ENCODE assay signal across 36 cellular contexts in the genomic region with DNA sequence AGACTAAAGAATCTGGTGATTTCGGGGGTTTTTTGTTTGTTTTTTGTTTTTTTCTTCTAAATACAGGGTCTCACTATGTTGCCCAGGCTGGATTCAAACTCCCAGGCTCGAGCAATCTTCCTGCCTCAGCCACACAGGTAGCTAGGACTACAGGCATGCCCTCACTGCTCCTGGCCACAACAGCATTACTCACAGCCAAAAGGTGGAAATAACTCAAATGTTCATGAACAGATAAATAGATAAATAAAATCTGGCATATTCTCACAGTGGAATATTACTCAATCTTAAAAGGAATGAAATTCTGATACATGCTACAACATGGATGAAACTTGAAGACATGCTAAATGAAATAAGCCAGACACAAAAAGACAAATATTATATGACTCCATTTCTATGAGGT. TPM values are rescaled to one million over a fixed set of nuclear protein-coding genes. Genes with fewer than 3 reads are reported as not detected.
A peak's percentile ranks its signal among the peaks of the same experiment; 100 is the strongest.
DNase-seq lines count a peak whose midpoint lies in the region; FAIRE-seq and TF ChIP-seq lines count a peak whose summit lies in the region.
"Had no signal": no experiment of that assay in that cellular context is flagged by ENCODE, and none has a peak within 500 bp of the region (broad histone marks: within the 10 kb centered on the region; RNA-seq: fewer than 3 reads in every experiment).

No MANE protein-coding gene starts in this region.

- 50% methylated on average over 2 of the region's 2 CpGs for WGBS in mammary epithelial cell (ENCODE audit: low coverage, missing lambda C conversion rate)
- no CpG with 5 or more reads among the region's 2 CpGs for WGBS in trophoblast cell (ENCODE audit: extremely low coverage, insufficient coverage, insufficient read length)

- no peak overlapping the region for H2BK5ac ChIP-seq in trophoblast cell (ENCODE audit: low read depth, low read length, poor library complexity)

- H4K12ac ChIP-seq in trophoblast cell (ENCODE audit: low read depth, low read length): no peak overlapping the region

- POLR2A ChIA-PET in MCF 10A (lab: Yijun Ruan, JAX): no interaction called here

- H3K27ac ChIP-seq in mammary epithelial cell (ENCODE audit: insufficient read depth, low read depth, low read length): no peak overlapping the region
- no peak overlapping the region for H3K27ac ChIP-seq in trophoblast cell (ENCODE audit: low read depth, low read length)
- H3K27ac ChIP-seq in caudate nucleus (ENCODE audit: low read depth, low read length): no peak overlapping the region
- H3K27ac ChIP-seq: 22Rv1; A549; BLaER1; BLaER1 treated with 17β-estradiol and CSF1 and Interleukin-3, amounts not matched to agents 10 nM and 100 nM; C4-2B had no signal

- H3K4me2 ChIP-seq in mammary epithelial cell (ENCODE audit: insufficient read depth, low read depth, low read length) (no peak overlapping the region), trophoblast cell (ENCODE audit: low read length) (no peak overlapping the region)
- H3K4me2 ChIP-seq: A549; BLaER1; BLaER1 treated with 17β-estradiol and CSF1 and Interleukin-3, amounts not matched to agents 10 nM and 100 nM had no signal

- no peak overlapping the region for H3K9ac ChIP-seq in mammary epithelial cell (ENCODE audit: insufficient read depth, low read length)
- no peak overlapping the region for H3K9ac ChIP-seq in trophoblast cell (ENCODE audit: low read length)
- H3K9ac ChIP-seq: BLaER1; BLaER1 treated with 17β-estradiol and CSF1 and Interleukin-3, amounts not matched to agents 10 nM and 100 nM had no signal

- FAIRE-seq in H54 (lab: Jason Lieb, UNC): peak; percentile 61
- no peak for FAIRE-seq in bronchial epithelial cell (lab: Jason Lieb, UNC)
- FAIRE-seq: A549, D721Med had no signal

- no peak overlapping the region for H3K4me3 Mint-ChIP-seq in MCF 10A (ENCODE audit: unreplicated experiment)
- H3K4me3 Mint-ChIP-seq: B cell; CD14-positive monocyte; CD4-positive, alpha-beta memory T cell; CD4-positive, alpha-beta T cell; CD4-positive, CD25-positive, alpha-beta regulatory T cell; CD8-positive, alpha-beta memory T cell; CD8-positive, alpha-beta T cell had no signal

- H3K4me1 ChIP-seq in mammary epithelial cell (ENCODE audit: insufficient read depth, low read length): peaks cover 23% of the 10 kb centered on the region
- peaks cover 3 to 13% of the 10 kb centered on the region in 2 experiments for H3K4me1 ChIP-seq in trophoblast cell (ENCODE audit: control insufficient read depth in 1 of 2, insufficient read depth in 2 of 2, low read length in 2 of 2)
- H3K4me1 ChIP-seq: BE2C had no signal

- H4K20me1 ChIP-seq in mammary epithelial cell (ENCODE audit: insufficient read depth, low read length): no peaks in the 10 kb centered on the region

- H3K9me3 ChIP-seq in mammary epithelial cell (replicated peaks; ENCODE audit: insufficient read depth, low read length) (no peaks in the 10 kb centered on the region), trophoblast cell (ENCODE audit: insufficient read depth, low read depth, low read length) (no peaks in the 10 kb centered on the region)
- H3K9me3 ChIP-seq: A549, BE2C, BLaER1, Caco-2 had no signal

- H3K4ac ChIP-seq in trophoblast cell (ENCODE audit: low read depth, low read length): no peak overlapping the region

- peaks cover 15% of the 10 kb centered on the region for H3K4me1 Mint-ChIP-seq in MCF 10A (ENCODE audit: insufficient read depth, unreplicated experiment)
- H3K4me1 Mint-ChIP-seq: CD4-positive, alpha-beta memory T cell had no signal

- TF ChIP-seq POLR2A in H54 (IDR thresholded peaks at IDR 0.05; ENCODE audit: low read depth, low read length): no peak

- H3K79me2 ChIP-seq in mammary epithelial cell (ENCODE audit: insufficient read depth, low read length) (no peaks in the 10 kb centered on the region), trophoblast cell (ENCODE audit: control insufficient read depth, insufficient read depth, low read length, poor library complexity) (no peaks in the 10 kb centered on the region)

- BruUV-seq in mammary epithelial cell (replicated peaks; lab: Mats Ljungman, UMichigan) (no TSS peak), MCF 10A (replicated peaks; lab: Mats Ljungman, UMichigan) (no TSS peak)

- H3K27me3 ChIP-seq in mammary epithelial cell (ENCODE audit: insufficient read depth, low read length) (no peaks in the 10 kb centered on the region), bronchial epithelial cell (ENCODE audit: control insufficient read depth, insufficient read depth, low read length) (no peaks in the 10 kb centered on the region), trophoblast cell (ENCODE audit: insufficient read depth, low read length) (no peaks in the 10 kb centered on the region)
- H3K27me3 ChIP-seq: BE2C, BLaER1 had no signal

- peak overlapping the region; percentile 69 for H2BK120ac ChIP-seq in trophoblast cell (ENCODE audit: insufficient read depth, low read length, poor library complexity)

- H3K9me3 Mint-ChIP-seq in MCF 10A (ENCODE audit: unreplicated experiment): no peaks in the 10 kb centered on the region

- H3K36me3 ChIP-seq in mammary epithelial cell (ENCODE audit: insufficient read depth, low read length) (no peaks in the 10 kb centered on the region), bronchial epithelial cell (ENCODE audit: control insufficient read depth, insufficient read depth, low read length) (no peaks in the 10 kb centered on the region), trophoblast cell (ENCODE audit: control insufficient read depth in 1 of 2, insufficient read depth in 2 of 2, low read length in 2 of 2) (no peaks in the 10 kb centered on the region)
- H3K36me3 ChIP-seq: BE2C; BLaER1; BLaER1 treated with 17β-estradiol and CSF1 and Interleukin-3, amounts not matched to agents 10 nM and 100 nM had no signal

- H3K4me3 ChIP-seq in mammary epithelial cell (replicated peaks in 1 of 3; ENCODE audit: insufficient read depth in 1 of 3, low read depth in 2 of 3, low read length in 3 of 3): no peak overlapping the region
- no peak overlapping the region for H3K4me3 ChIP-seq in bronchial epithelial cell (ENCODE audit: low read depth, low read length)
- H3K4me3 ChIP-seq in trophoblast cell (ENCODE audit: low read depth, low read length): no peak overlapping the region
- H3K4me3 ChIP-seq: A549; BLaER1; BLaER1 treated with 17β-estradiol and CSF1 and Interleukin-3, amounts not matched to agents 10 nM and 100 nM had no signal

- H3K27ac Mint-ChIP-seq in MCF 10A (ENCODE audit: low read depth, unreplicated experiment): no peak overlapping the region
- H3K27ac Mint-ChIP-seq: B cell; CD4-positive, alpha-beta memory T cell; CD4-positive, alpha-beta T cell; CD4-positive, CD25-positive, alpha-beta regulatory T cell; CD8-positive, alpha-beta T cell had no signal

- no peak overlapping the region for H4K91ac ChIP-seq in trophoblast cell (ENCODE audit: low read depth, low read length)

- intact Hi-C loops in mammary epithelial cell (cut with micrococcal nuclease) (no loop called here), MCF 10A (cut with micrococcal nuclease) (no loop called here)

- H2BK12ac ChIP-seq in trophoblast cell (ENCODE audit: low read length): peak overlapping the region; percentile 77

- no peaks in the 10 kb centered on the region for H3K36me3 Mint-ChIP-seq in MCF 10A (ENCODE audit: insufficient read depth, unreplicated experiment)
- H3K36me3 Mint-ChIP-seq: CD14-positive monocyte; CD8-positive, alpha-beta memory T cell; CD8-positive, alpha-beta T cell had no signal

- TF ChIP-seq CTCF in mammary epithelial cell (conservative IDR thresholded peaks at IDR 0.05 in 1 of 2, IDR thresholded peaks at IDR 0.05 in 1 of 2; ENCODE audit: extremely low read depth in 1 of 2, insufficient read depth in 1 of 2, low read depth in 1 of 2, low read length in 2 of 2): no peak
- no peak for TF ChIP-seq CTCF in MCF 10A (IDR thresholded peaks at IDR 0.05; ENCODE audit: unreplicated experiment)
- TF ChIP-seq CTCF in bronchial epithelial cell (IDR thresholded peaks at IDR 0.05; ENCODE audit: insufficient read depth, low read length, severe bottlenecking): no peak

- no peak overlapping the region for H3K14ac ChIP-seq in trophoblast cell (ENCODE audit: low read length)

- H2AFZ ChIP-seq in mammary epithelial cell (ENCODE audit: low read depth, low read length) (no peak overlapping the region), trophoblast cell (ENCODE audit: insufficient read depth, low read length, poor library complexity) (no peak overlapping the region)

- H4K8ac ChIP-seq in trophoblast cell (ENCODE audit: low read depth, low read length): no peak overlapping the region

- no peak overlapping the region for H3K23ac ChIP-seq in trophoblast cell (ENCODE audit: low read length)

- H2AK5ac ChIP-seq in trophoblast cell (ENCODE audit: low read length): no peak overlapping the region

- in situ Hi-C loops in mammary epithelial cell (cut with MboI; ENCODE audit: low sequenced_read_pairs in 2 of 2): no loop called here

- H3K79me1 ChIP-seq in trophoblast cell (ENCODE audit: low read length): peaks cover 2% of the 10 kb centered on the region

- H3K27me3 Mint-ChIP-seq in MCF 10A (ENCODE audit: insufficient read depth, unreplicated experiment): no peaks in the 10 kb centered on the region

- dilution Hi-C loops in mammary epithelial cell (cut with HindIII; ENCODE audit: low sequenced_read_pairs): no loop called here

- DNase-seq in mammary epithelial cell (peak; percentile 49), MCF 10A (ENCODE audit: unreplicated experiment) (no peak), H54 (ENCODE audit: insufficient read length, low spot score) (no peak), bronchial epithelial cell (ENCODE audit: low read depth) (peak; percentile 58), trophoblast cell (peak in 1 of 2 donors; percentile 74), NCI-H748 (lab: John Stamatoyannopoulos, UW; ENCODE audit: unreplicated experiment) (no peak), caudate nucleus (lab: John Stamatoyannopoulos, UW) (no peak)
- no peak for DNase-seq in activated CD8-positive, alpha-beta memory T cell treated with anti-CD3 and anti-CD28 coated beads, Interleukin-2, amount 50 U/mL, for 48 hours
- DNase-seq: 8988T; ACHN; AML-193; BE2C; C1 segment of cervical spinal cord; Caco-2; Calu3; CD4-positive, alpha-beta memory T cell; CD4-positive, alpha-beta T cell; CD4-positive, CD25-positive, alpha-beta regulatory T cell; CD8-positive, alpha-beta memory T cell; CD8-positive, alpha-beta T cell; COR-L47; DMS 273 treated with DMSO at 0.1 percent for 48 hours; DMS153; DMS53; DMS79; DMS79 treated with DMSO at 0.1 percent for 48 hours; DND-41; EL had no signal

- H3K18ac ChIP-seq in trophoblast cell (ENCODE audit: low read length): no peak overlapping the region

- CTCF ChIA-PET in mammary epithelial cell (lab: Charles Lee; ENCODE audit: low non-redundant PET): no interaction called here
- CTCF ChIA-PET in MCF 10A (lab: Yijun Ruan, JAX): interaction anchor here (1.0 kb wide), 1 partner anchor 23 kb away, joined by 4 read pairs; no protein-coding TSS in a partner anchor

RNA-seq across cellular contexts. Expression of a gene that starts 19.8 kb away (rescaled TPM):
- 100 to 1,000 TPM; 126 to 177 TPM for total RNA-seq in mammary epithelial cell
- polyA plus RNA-seq in mammary epithelial cell: 166 TPM
- 115 TPM for polyA minus RNA-seq in mammary epithelial cell
- 173 and 222 TPM in 2 replicates for total RNA-seq in MCF 10A (2022)
- 157 and 207 TPM in 2 replicates for total RNA-seq in bronchial epithelial cell
- 272 and 284 TPM in 2 replicates for polyA plus RNA-seq in trophoblast cell (2013)

Comparison
In these comparisons a context has a peak if more than half of its experiments do, and no peak if none do; other contexts are left out.
1. DNase-seq: peak in mammary epithelial cell (single experiment) and bronchial epithelial cell (single experiment); none in MCF 10A (single experiment), H54 (single experiment), NCI-H748 (single experiment), activated CD8-positive, alpha-beta memory T cell treated with anti-CD3 and anti-CD28 coated beads, Interleukin-2, amount 50 U/mL, for 48 hours (single experiment) and caudate nucleus (0 of 61).